Comparison of ENCODE assay signal across 12 cellular contexts in genomic region chr6:5541751-5542432, GRCh38.
DNase-seq lines count a peak whose midpoint lies in the region; ATAC-seq and TF ChIP-seq lines count a peak whose summit lies in the region.
"Had no signal": no experiment of that assay in that cellular context is flagged by ENCODE, and none has a peak within 500 bp of the region (broad histone marks: within the 10 kb centered on the region; RNA-seq: fewer than 3 reads in every experiment).

No MANE protein-coding gene starts in this region.

- H3K36me3 ChIP-seq in GM23248 (ENCODE audit: low read depth): no peaks in the 10 kb centered on the region
- no peaks in the 10 kb centered on the region for H3K36me3 ChIP-seq in NT2/D1 (ENCODE audit: insufficient read depth, insufficient read length, low read length)
- peaks cover 0 to 3% of the 10 kb centered on the region in 2 experiments for H3K36me3 ChIP-seq in mesenchymal stem cell (ENCODE audit: control insufficient read depth in 1 of 2, insufficient read depth in 2 of 2, low read depth in 1 of 2, low read length in 2 of 2)
- H3K36me3 ChIP-seq in tibial nerve: peaks cover 0 to 20% (median 0%) of the 10 kb centered on the region in 3 donors
- H3K36me3 ChIP-seq: cardiac muscle cell had no signal

- H3K4me3 ChIP-seq in GM23248: no peak overlapping the region
- no peak overlapping the region for H3K4me3 ChIP-seq in NT2/D1 (ENCODE audit: insufficient read length, low read depth)
- no peak overlapping the region for H3K4me3 ChIP-seq in cardiac fibroblast (replicated peaks in 1 of 2; ENCODE audit: low read depth in 2 of 2, low read length in 2 of 2)
- peak overlapping the region in 1 of 2 experiments; percentile 1 for H3K4me3 ChIP-seq in mesenchymal stem cell (ENCODE audit: insufficient read depth in 1 of 2, low read depth in 1 of 2, low read length in 2 of 2)
- no peak overlapping the region for H3K4me3 ChIP-seq in tibial nerve
- H3K4me3 ChIP-seq: cardiac muscle cell had no signal

- H3K9ac ChIP-seq in GM23248: no peak overlapping the region
- no peak overlapping the region for H3K9ac ChIP-seq in NT2/D1 (ENCODE audit: insufficient read length, low read depth)
- peak overlapping the region; percentile 46 for H3K9ac ChIP-seq in mesenchymal stem cell (ENCODE audit: low read length)

- H3K27me3 Mint-ChIP-seq in stimulated activated naive B cell treated with anti-CD40 and anti-IgM and Interleukin-4, amounts not matched to agents 10 μg/mL and 1 μg/mL and 100 μg/mL, for 72 hours: no peaks in the 10 kb centered on the region
- H3K27me3 Mint-ChIP-seq: activated CD4-positive, alpha-beta T cell treated with anti-CD3 and anti-CD28 coated beads, Interleukin-2, amount 10 ng/mL, durations not matched to agents 7 days and 5 days; CD8-positive, alpha-beta memory T cell had no signal

- TF ChIP-seq EP300 in tibial nerve (IDR thresholded peaks at IDR 0.05): no peak

- H3K4me3 Mint-ChIP-seq in stimulated activated naive B cell treated with anti-CD40 and anti-IgM and Interleukin-4, amounts not matched to agents 10 μg/mL and 1 μg/mL and 100 μg/mL, for 72 hours: no peak overlapping the region
- H3K4me3 Mint-ChIP-seq: activated CD4-positive, alpha-beta T cell treated with anti-CD3 and anti-CD28 coated beads, Interleukin-2, amount 10 ng/mL, durations not matched to agents 7 days and 5 days; CD8-positive, alpha-beta memory T cell had no signal

- H3K79me2 ChIP-seq in GM23248 (ENCODE audit: insufficient read depth): no peaks in the 10 kb centered on the region

- H2BK12ac ChIP-seq in mesenchymal stem cell (ENCODE audit: low read length in 2 of 2): no peak overlapping the region

- no peak for ATAC-seq in stimulated activated naive B cell treated with anti-CD40 and anti-IgM and Interleukin-4, amounts not matched to agents 10 μg/mL and 1 μg/mL and 100 μg/mL, for 72 hours (replicated peaks)

- peaks cover 11% of the 10 kb centered on the region; the same call in 1 of the 2 replicates for H3F3A ChIP-seq in GM23248 (ENCODE audit: insufficient read depth)

- H2BK15ac ChIP-seq in mesenchymal stem cell (ENCODE audit: low read depth, poor library complexity, severe bottlenecking): no peak overlapping the region

- H3K4me1 Mint-ChIP-seq in stimulated activated naive B cell treated with anti-CD40 and anti-IgM and Interleukin-4, amounts not matched to agents 10 μg/mL and 1 μg/mL and 100 μg/mL, for 72 hours: peaks cover 0 to 1% of the 10 kb centered on the region in 2 donors
- H3K4me1 Mint-ChIP-seq: activated CD4-positive, alpha-beta T cell treated with anti-CD3 and anti-CD28 coated beads, Interleukin-2, amount 10 ng/mL, durations not matched to agents 7 days and 5 days had no signal

- H3K4me1 ChIP-seq in GM23248 (ENCODE audit: insufficient read depth) (peaks cover 28% of the 10 kb centered on the region), NT2/D1 (ENCODE audit: insufficient read depth, insufficient read length) (no peaks in the 10 kb centered on the region), mesenchymal stem cell (ENCODE audit: control insufficient read depth, insufficient read depth, low read depth, low read length) (no peaks in the 10 kb centered on the region), tibial nerve (peaks cover 0 to 15% (median 0%) of the 10 kb centered on the region in 4 donors)

- no peak overlapping the region for H3K14ac ChIP-seq in mesenchymal stem cell (ENCODE audit: low read length in 2 of 2)

- H3K79me1 ChIP-seq in mesenchymal stem cell (replicated peaks; ENCODE audit: low read length, poor library complexity, severe bottlenecking): peaks cover 1% of the 10 kb centered on the region

- H4K91ac ChIP-seq in mesenchymal stem cell (ENCODE audit: low read length): no peak overlapping the region

- no peak overlapping the region for H3K27ac ChIP-seq in GM23248
- H3K27ac ChIP-seq in mesenchymal stem cell (ENCODE audit: low read length, poor library complexity, severe bottlenecking): no peak overlapping the region
- no peak overlapping the region for H3K27ac ChIP-seq in tibial nerve
- H3K27ac ChIP-seq: cardiac muscle cell had no signal

- peaks cover 25 to 44% of the 10 kb centered on the region in 2 donors for H3K36me3 Mint-ChIP-seq in stimulated activated naive B cell treated with anti-CD40 and anti-IgM and Interleukin-4, amounts not matched to agents 10 μg/mL and 1 μg/mL and 100 μg/mL, for 72 hours

- peak overlapping the region in 1 of 2 experiments; percentile 15 for H3K18ac ChIP-seq in mesenchymal stem cell (ENCODE audit: low read depth in 1 of 2, low read length in 2 of 2)

- no peaks in the 10 kb centered on the region for H3K9me3 Mint-ChIP-seq in stimulated activated naive B cell treated with anti-CD40 and anti-IgM and Interleukin-4, amounts not matched to agents 10 μg/mL and 1 μg/mL and 100 μg/mL, for 72 hours
- H3K9me3 Mint-ChIP-seq: activated CD4-positive, alpha-beta T cell treated with anti-CD3 and anti-CD28 coated beads, Interleukin-2, amount 10 ng/mL, durations not matched to agents 7 days and 5 days; CD8-positive, alpha-beta memory T cell had no signal

- H4K20me1 ChIP-seq in GM23248 (ENCODE audit: insufficient read depth): no peaks in the 10 kb centered on the region

- H3K27ac Mint-ChIP-seq in stimulated activated naive B cell treated with anti-CD40 and anti-IgM and Interleukin-4, amounts not matched to agents 10 μg/mL and 1 μg/mL and 100 μg/mL, for 72 hours: no peak overlapping the region
- H3K27ac Mint-ChIP-seq: activated CD4-positive, alpha-beta T cell treated with anti-CD3 and anti-CD28 coated beads, Interleukin-2, amount 10 ng/mL, durations not matched to agents 7 days and 5 days; CD8-positive, alpha-beta memory T cell had no signal

- TF ChIP-seq CTCF in cardiac fibroblast (IDR thresholded peaks at IDR 0.05; ENCODE audit: low read depth, low read length): no peak
- TF ChIP-seq CTCF in tibial nerve (IDR thresholded peaks at IDR 0.05): no peak

- peak; percentile 17 for DNase-seq in GM23248
- peak; percentile 40 for DNase-seq in NT2/D1 (ENCODE audit: low read depth, low spot score)
- peak; percentile 30 to 55 for DNase-seq in cardiac fibroblast (ENCODE audit: low read depth in 2 of 2)
- DNase-seq in mesenchymal stem cell: peak; percentile 16
- no peak for DNase-seq in stimulated activated naive B cell treated with anti-CD40 and anti-IgM and Interleukin-4, amounts not matched to agents 10 μg/mL and 1 μg/mL and 100 μg/mL, for 72 hours
- no peak for DNase-seq in tibial nerve (ENCODE audit: low spot score in 2 of 2)
- DNase-seq in activated CD4-positive, alpha-beta T cell treated with anti-CD3 and anti-CD28 coated beads for 1 hour: no peak
- no peak for DNase-seq in GF-D8 (lab: John Stamatoyannopoulos, UW)
- DNase-seq: activated CD4-positive, alpha-beta T cell treated with anti-CD3 and anti-CD28 coated beads, Interleukin-2, amount 10 ng/mL, durations not matched to agents 7 days and 5 days; CD8-positive, alpha-beta memory T cell; NCI-H187 had no signal

- H3K23ac ChIP-seq in mesenchymal stem cell (ENCODE audit: low read length in 2 of 2): no peak overlapping the region

- H2BK5ac ChIP-seq in mesenchymal stem cell (ENCODE audit: low read depth, low read length, poor library complexity, severe bottlenecking): no peak overlapping the region

- H2AK5ac ChIP-seq in mesenchymal stem cell (ENCODE audit: low read length, severe bottlenecking): no peak overlapping the region

- no peak overlapping the region for H2AFZ ChIP-seq in GM23248
- H2AFZ ChIP-seq in mesenchymal stem cell (ENCODE audit: low read depth, low read length): no peak overlapping the region

- no peak overlapping the region for H4K8ac ChIP-seq in mesenchymal stem cell (ENCODE audit: low read length)

- H3K4me2 ChIP-seq in GM23248 (ENCODE audit: unreplicated experiment): no peak overlapping the region
- H3K4me2 ChIP-seq in mesenchymal stem cell (ENCODE audit: low read length, poor library complexity, severe bottlenecking): no peak overlapping the region

- no peaks in the 10 kb centered on the region for H3K9me3 ChIP-seq in GM23248 (ENCODE audit: low read depth)
- H3K9me3 ChIP-seq in NT2/D1 (ENCODE audit: insufficient read depth, low read length): no peaks in the 10 kb centered on the region
- no peaks in the 10 kb centered on the region for H3K9me3 ChIP-seq in mesenchymal stem cell (ENCODE audit: control insufficient read depth, low read length)
- H3K9me3 ChIP-seq in tibial nerve: no peaks in the 10 kb centered on the region

- in situ Hi-C loops in GM23248 (cut with MboI): no loop called here

- no peak overlapping the region for H2BK120ac ChIP-seq in mesenchymal stem cell (ENCODE audit: low read depth, low read length)

- no peak for TF ChIP-seq POLR2A in tibial nerve (IDR thresholded peaks at IDR 0.05)

- no peaks in the 10 kb centered on the region for H3K9me2 ChIP-seq in GM23248 (ENCODE audit: insufficient read depth)

- H3K4ac ChIP-seq in mesenchymal stem cell (ENCODE audit: low read depth in 1 of 2, low read length in 2 of 2): no peak overlapping the region

- no peaks in the 10 kb centered on the region for H3K27me3 ChIP-seq in GM23248 (replicated peaks; ENCODE audit: insufficient read depth)
- no peaks in the 10 kb centered on the region for H3K27me3 ChIP-seq in NT2/D1 (ENCODE audit: insufficient read depth, insufficient read length)
- no peaks in the 10 kb centered on the region for H3K27me3 ChIP-seq in mesenchymal stem cell (ENCODE audit: control insufficient read depth in 1 of 2, insufficient read depth in 1 of 2, low read length in 2 of 2)
- H3K27me3 ChIP-seq in tibial nerve: no peaks in the 10 kb centered on the region
- H3K27me3 ChIP-seq: cardiac muscle cell had no signal

- WGBS in GM23248 (ENCODE audit: low coverage in 1 of 2, low lambda C conversion rate in 2 of 2, missing lambda C conversion rate in 2 of 2), 2 experiments: 96 to 100% methylated on average over 1 of the region's 1 CpG
- WGBS in mesenchymal stem cell: 68% methylated on average over 1 of the region's 1 CpG
- WGBS in tibial nerve, 2 donors: 97 to 100% methylated on average over 1 of the region's 1 CpG

Comparison
In these comparisons a context has a peak if more than half of its experiments do, and no peak if none do; other contexts are left out.
1. DNase-seq: peak in GM23248 (single experiment), NT2/D1 (single experiment), cardiac fibroblast (2 of 2) and mesenchymal stem cell (single experiment); none in stimulated activated naive B cell treated with anti-CD40 and anti-IgM and Interleukin-4, amounts not matched to agents 10 μg/mL and 1 μg/mL and 100 μg/mL, for 72 hours (single experiment), tibial nerve (0 of 2), activated CD4-positive, alpha-beta T cell treated with anti-CD3 and anti-CD28 coated beads for 1 hour (single experiment) and GF-D8 (single experiment).